In the genomic region with DNA sequence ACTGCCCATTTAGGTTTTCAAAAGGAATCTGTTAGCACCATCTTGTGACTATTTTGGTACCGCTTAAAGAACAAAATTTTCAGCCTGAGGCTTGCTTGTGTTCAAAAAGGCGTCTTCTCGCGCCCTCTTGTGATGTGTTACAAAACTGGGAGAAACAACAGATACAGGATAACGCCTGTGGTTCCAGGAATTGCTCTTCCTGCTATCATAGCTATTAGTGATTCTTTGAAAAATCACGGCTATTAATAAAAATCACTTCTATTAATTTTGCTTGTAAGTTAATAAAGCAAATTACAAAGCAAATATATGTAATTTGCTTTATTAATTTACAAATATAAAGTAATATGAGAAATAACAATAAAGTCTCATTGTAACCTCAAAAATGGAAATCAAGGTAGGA, we compare ENCODE assay signal across 9 cellular contexts.
A peak's percentile ranks its signal among the peaks of the same experiment; 100 is the strongest.
DNase-seq lines count a peak whose midpoint lies in the region; ATAC-seq and TF ChIP-seq lines count a peak whose summit lies in the region.
"Had no signal": no experiment of that assay in that cellular context is flagged by ENCODE, and none has a peak within 500 bp of the region (broad histone marks: within the 10 kb centered on the region; RNA-seq: fewer than 3 reads in every experiment).

No MANE protein-coding gene starts in this region.

- TF ChIP-seq CTCF in 22Rv1 (IDR thresholded peaks at IDR 0.05) (peak; percentile 87), OCI-LY7 (conservative IDR thresholded peaks at IDR 0.05; ENCODE audit: low read length) (peak; percentile 64), chondrocyte (IDR thresholded peaks at IDR 0.05) (peak; percentile 100), tibial artery (IDR thresholded peaks at IDR 0.05) (peak; percentile 82 to 94)

- H3K4me1 Mint-ChIP-seq in chondrocyte (ENCODE audit: low read depth) = peaks cover 38% of the 10 kb centered on the region
- H3K4me1 Mint-ChIP-seq: memory B cell had no signal

- DNase-seq in GDM1 (lab: John Stamatoyannopoulos, UW) (peak; percentile 30), OCI-LY7 (ENCODE audit: low spot score) (peak; percentile 16), chondrocyte (ENCODE audit: low spot score) (no peak), left colon (peak; percentile 68 to 69), tibial artery (peak; percentile 77 to 83)

- TF ChIP-seq EP300 in Ishikawa (IDR thresholded peaks at IDR 0.05; ENCODE audit: borderline replicate concordance) = no peak

- H3K79me2 ChIP-seq in OCI-LY7 (ENCODE audit: insufficient read depth, low read depth, low read length) = no peaks in the 10 kb centered on the region

- no peaks in the 10 kb centered on the region for H3K9me3 Mint-ChIP-seq in chondrocyte (ENCODE audit: low read depth)
- H3K9me3 Mint-ChIP-seq: memory B cell had no signal

- H3K27me3 ChIP-seq in tibial artery = no peaks in the 10 kb centered on the region

- no peak overlapping the region for H3K4me3 Mint-ChIP-seq in chondrocyte (ENCODE audit: unreplicated experiment)
- H3K4me3 Mint-ChIP-seq: memory B cell had no signal

- BruUV-seq in OCI-LY7 (replicated peaks; lab: Mats Ljungman, UMichigan) = no TSS peak

- H3K9me2 ChIP-seq in OCI-LY7 (ENCODE audit: insufficient read depth, low read length) = no peaks in the 10 kb centered on the region

- H3K4me3 ChIP-seq in OCI-LY7 (ENCODE audit: low read depth, low read length, poor library complexity, severe bottlenecking) (no peak overlapping the region), tibial artery (no peak overlapping the region)

- TF ChIP-seq RAD21 in Ishikawa (IDR thresholded peaks at IDR 0.05; ENCODE audit: low read depth) = peak; percentile 100

- no peak overlapping the region for H3K27ac ChIP-seq in 22Rv1
- H3K27ac ChIP-seq in OCI-LY7 (ENCODE audit: low read depth, low read length, poor library complexity, severe bottlenecking) = no peak overlapping the region
- no peak overlapping the region for H3K27ac ChIP-seq in tibial artery

- H3K9me3 ChIP-seq in OCI-LY7 (ENCODE audit: low read length) (no peaks in the 10 kb centered on the region), tibial artery (no peaks in the 10 kb centered on the region)

- H3K4me1 ChIP-seq in OCI-LY7 (ENCODE audit: insufficient read depth, low read length, poor library complexity, severe bottlenecking) (no peaks in the 10 kb centered on the region), tibial artery (peaks cover 0 to 19% (median 9%) of the 10 kb centered on the region in 4 donors)

- no peaks in the 10 kb centered on the region for H3K36me3 Mint-ChIP-seq in chondrocyte (ENCODE audit: low read depth)
- H3K36me3 Mint-ChIP-seq: memory B cell had no signal

- POLR2A ChIA-PET in OCI-LY7 (lab: Charles Lee) = interaction anchor here (0.5 kb wide), 1 partner anchor 567 kb away, joined by 3 read pairs; no protein-coding TSS in a partner anchor

- no peaks in the 10 kb centered on the region for H3K27me3 Mint-ChIP-seq in chondrocyte (ENCODE audit: low read depth)

- peak overlapping the region; percentile 32 for H3K27ac Mint-ChIP-seq in chondrocyte (ENCODE audit: unreplicated experiment)
- H3K27ac Mint-ChIP-seq: memory B cell had no signal

- CTCF ChIA-PET in OCI-LY7 (lab: Charles Lee; ENCODE audit: unreplicated experiment) = no interaction called here

- no peak overlapping the region for H3K4me2 ChIP-seq in OCI-LY7 (ENCODE audit: low read length)

- no peak overlapping the region for H2AFZ ChIP-seq in OCI-LY7 (ENCODE audit: low read length)

- H3K36me3 ChIP-seq in OCI-LY7 (ENCODE audit: insufficient read depth, low read length) (no peaks in the 10 kb centered on the region), tibial artery (no peaks in the 10 kb centered on the region)

- intact Hi-C loops in OCI-LY7 (cut with micrococcal nuclease; ENCODE audit: unreplicated experiment) (no loop called here), left colon (cut with DNase I, micrococcal nuclease) (loop anchor here (5.0 to 10.0 kb wide), 3 partner anchors 274 to 291 kb away; no protein-coding TSS in a partner anchor), tibial artery (cut with DNase I; ENCODE audit: low total_unique reads) (loop anchor here (1.0 to 5.0 kb wide), 2 partner anchors 277 to 314 kb away; no protein-coding TSS in a partner anchor)

- ATAC-seq in left colon (peak; percentile 98), HG03159 (IDR thresholded peaks at IDR 0.05; ENCODE audit: unreplicated experiment) (no peak)

- no peaks in the 10 kb centered on the region for H4K20me1 ChIP-seq in OCI-LY7 (ENCODE audit: insufficient read depth, low read length)

TF ChIP-seq in Ishikawa, 13 proteins besides CTCF, POLR2A, EP300 and RAD21:
- TF ChIP-seq FOXM1 (IDR thresholded peaks at IDR 0.05; ENCODE audit: borderline replicate concordance, low read depth) (peak; percentile 21; the same call in 1 of the 2 replicates), TCF12 (IDR thresholded peaks at IDR 0.05; ENCODE audit: low read depth) (no peak), CEBPB (IDR thresholded peaks at IDR 0.05) (0 out of 2 replicates have a peak, but pooled peaks have one; percentile 2), NFIC (IDR thresholded peaks at IDR 0.05) (no peak)
- TF ChIP-seq, protein P1, sequence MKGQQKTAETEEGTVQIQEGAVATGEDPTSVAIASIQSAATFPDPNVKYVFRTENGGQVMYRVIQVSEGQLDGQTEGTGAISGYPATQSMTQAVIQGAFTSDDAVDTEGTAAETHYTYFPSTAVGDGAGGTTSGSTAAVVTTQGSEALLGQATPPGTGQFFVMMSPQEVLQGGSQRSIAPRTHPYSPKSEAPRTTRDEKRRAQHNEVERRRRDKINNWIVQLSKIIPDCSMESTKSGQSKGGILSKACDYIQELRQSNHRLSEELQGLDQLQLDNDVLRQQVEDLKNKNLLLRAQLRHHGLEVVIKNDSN (IDR thresholded peaks at IDR 0.05) = no peak
